8 cellular contexts compared by ENCODE assay signal in the genomic region with DNA sequence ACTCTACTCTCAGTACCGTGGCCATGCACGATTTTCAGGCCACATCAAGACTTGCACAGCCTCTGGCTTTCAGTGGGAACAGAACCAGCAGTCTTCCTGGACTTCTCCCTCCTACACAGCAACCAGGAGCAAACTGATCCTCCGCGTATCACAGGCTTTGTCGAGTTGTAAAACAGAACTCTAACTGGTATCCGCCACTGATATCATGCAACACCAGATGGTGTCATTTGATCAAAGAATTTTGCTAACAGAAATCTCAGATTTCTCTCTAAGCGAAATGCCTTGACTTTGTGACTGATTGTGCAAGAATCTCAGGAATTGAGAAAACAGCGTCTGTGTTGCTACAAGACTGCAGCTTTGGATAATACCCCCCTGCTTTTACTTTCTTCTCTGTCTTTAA.
DNase-seq lines count a peak whose midpoint lies in the region; ATAC-seq and TF ChIP-seq lines count a peak whose summit lies in the region.

No MANE protein-coding gene starts in this region.

- no peak for ATAC-seq in HG02884 (IDR thresholded peaks at IDR 0.05; ENCODE audit: unreplicated experiment)
- no peak for ATAC-seq in HG03432 (IDR thresholded peaks at IDR 0.05; ENCODE audit: unreplicated experiment)

- H3K4me3 ChIP-seq in ascending aorta (peak overlapping the region in 1 of 2 donors; percentile 31), stomach (peak overlapping the region in 1 of 4 donors; percentile 6)

- peaks cover 3 to 9% of the 10 kb centered on the region in 2 donors for H3K9me3 ChIP-seq in ascending aorta
- H3K9me3 ChIP-seq in stomach: peaks cover 0 to 12% (median 2%) of the 10 kb centered on the region in 4 donors

- H3K27me3 ChIP-seq in ascending aorta (no peaks in the 10 kb centered on the region), stomach (no peaks in the 10 kb centered on the region)

- DNase-seq in HCEC 1CT (peak; percentile 94), ascending aorta (ENCODE audit: low spot score in 2 of 2) (no peak), iris pigment epithelial cell (ENCODE audit: low read depth) (peak; percentile 97), stomach (no peak), NCI-H146 (lab: John Stamatoyannopoulos, UW) (no peak), substantia nigra (lab: John Stamatoyannopoulos, UW) (no peak)

- no peak for TF ChIP-seq EP300 in stomach (IDR thresholded peaks at IDR 0.05)

- no peaks in the 10 kb centered on the region for H3K36me3 ChIP-seq in ascending aorta
- no peaks in the 10 kb centered on the region for H3K36me3 ChIP-seq in stomach

- no peak for TF ChIP-seq POLR2A in stomach (IDR thresholded peaks at IDR 0.05)

- TF ChIP-seq CTCF in ascending aorta (IDR thresholded peaks at IDR 0.05): peak in 2 of 3 experiments; percentile 39 to 44
- TF ChIP-seq CTCF in stomach (IDR thresholded peaks at IDR 0.05): no peak

- H3K27ac ChIP-seq in ascending aorta (peak overlapping the region; percentile 32 to 67), stomach (peak overlapping the region in 4 of 5 donors; percentile 19 to 78 (median 32)), substantia nigra (ENCODE audit: low read depth, low read length, poor library complexity, severe bottlenecking) (no peak overlapping the region)

- 26 to 54% (median 40%) methylated on average over 8 of the region's 8 CpGs for WGBS in stomach, 5 donors

- intact Hi-C loops in ascending aorta (cut with DNase I): loop anchor here (1.0 to 5.0 kb wide), 5 partner anchors 86 to 401 kb away; no protein-coding TSS in a partner anchor
- intact Hi-C loops in stomach (cut with DNase I; ENCODE audit: low total_unique reads): no loop called here

- H3K4me1 ChIP-seq in ascending aorta: peaks cover 0 to 6% of the 10 kb centered on the region in 2 donors
- peaks cover 0 to 7% (median 0%) of the 10 kb centered on the region in 4 donors for H3K4me1 ChIP-seq in stomach

Comparison
In these comparisons a context has a peak if more than half of its experiments do, and no peak if none do; other contexts are left out.
1. DNase-seq: peak in HCEC 1CT (single experiment) and iris pigment epithelial cell (single experiment); none in ascending aorta (0 of 2), stomach (single experiment), NCI-H146 (single experiment) and substantia nigra (0 of 49).
2. CTCF ChIP-seq: peak in ascending aorta (2 of 3); none in stomach (0 of 7).